In genomic region chr17:28415886-28416285, GRCh38 we compare ENCODE assay signal across 11 cellular contexts. TPM values are rescaled to one million over a fixed set of nuclear protein-coding genes. Genes with fewer than 3 reads are reported as not detected.
"Had no signal": no experiment of that assay in that cellular context is flagged by ENCODE, and none has a peak within 500 bp of the region (broad histone marks: within the 10 kb centered on the region; RNA-seq: fewer than 3 reads in every experiment).

No MANE protein-coding gene starts in this region.

- H2AFZ ChIP-seq: GM23338 had no signal

- H3K4me2 ChIP-seq: GM23338 had no signal

- FAIRE-seq: H1, H54 had no signal

- H3K27ac ChIP-seq: GM23248 had no signal

- DNase-seq: GM23248, GOT3, H7, H9, HCEC 1CT, HFFc6 had no signal

- H3K36me3 ChIP-seq: HAP-1 had no signal

- H3K9me3 ChIP-seq: HAP-1 had no signal

- H3K9me3 Mint-ChIP-seq: GM23338, HFFc6 had no signal

- H3K4me3 Mint-ChIP-seq: GM23338, H9, HFFc6 had no signal

- H3K27ac Mint-ChIP-seq: GM23338, H9, HFFc6 had no signal

- H3K9ac ChIP-seq: GM23248 had no signal

- H3K4me3 ChIP-seq: GM23248, GM23338, HAP-1 had no signal

RNA-seq across cellular contexts. Expression of gene VTN, which starts 45.8 kb away (rescaled TPM):
- total RNA-seq: GM23248, GM23338, H1, H4, H9 had no signal

RNA-seq across cellular contexts. Expression of gene SEBOX, which starts 50.9 kb away (rescaled TPM):
- total RNA-seq: GM23248, GM23338, H1, H4, H7, H9, HFFc6 had no signal
- polyA plus RNA-seq: GM23248, GM23338, H1 had no signal

RNA-seq across cellular contexts. Expression of gene SLC13A2, which starts 57.6 kb away (rescaled TPM):
- total RNA-seq: GM23248, GM23338, H1, H4, H7, H9 had no signal
- polyA plus RNA-seq: GM23248, GM23338, H1 had no signal
